In genomic region chr4:15920723-15921591, GRCh38 we compare ENCODE assay signal across 11 cellular contexts. TPM values are rescaled to one million over a fixed set of nuclear protein-coding genes. Genes with fewer than 3 reads are reported as not detected.
DNase-seq lines count a peak whose midpoint lies in the region; ATAC-seq and TF ChIP-seq lines count a peak whose summit lies in the region.
"Had no signal": no experiment of that assay in that cellular context is flagged by ENCODE, and none has a peak within 500 bp of the region (broad histone marks: within the 10 kb centered on the region; RNA-seq: fewer than 3 reads in every experiment).

No MANE protein-coding gene starts in this region.

- H3K4me1 ChIP-seq in left lung, result no peaks in the 10 kb centered on the region
- H3K4me1 ChIP-seq in mesendoderm (ENCODE audit: control insufficient read depth, low read depth, low read length), result no peaks in the 10 kb centered on the region
- H3K4me1 ChIP-seq: heart left ventricle had no signal

- no peak overlapping the region for H2BK15ac ChIP-seq in mesendoderm (replicated peaks; ENCODE audit: low read depth)

- H3K18ac ChIP-seq in mesendoderm (ENCODE audit: low read length), result no peak overlapping the region

- H2BK120ac ChIP-seq in mesendoderm (ENCODE audit: low read depth, low read length), result no peak overlapping the region

- peak; percentile 88 for DNase-seq in AG08395 (ENCODE audit: low spot score)
- DNase-seq in HS-5 (ENCODE audit: low read depth), result peak; percentile 92
- DNase-seq in astrocyte of the spinal cord (ENCODE audit: low read depth, low spot score), result peak; percentile 97
- peak; percentile 70 to 84 for DNase-seq in left lung
- no peak for DNase-seq in mesendoderm
- DNase-seq: activated B cell treated with CpG ODN at 0.5 μM for 24 hours had no signal

- intact Hi-C loops in left lung (cut with DNase I), result no loop called here

- H3K79me2 ChIP-seq in mesendoderm (ENCODE audit: control insufficient read depth, insufficient read depth, low read length), result no peaks in the 10 kb centered on the region

- no peaks in the 10 kb centered on the region for H3K79me1 ChIP-seq in mesendoderm (ENCODE audit: low read length)

- H4K8ac ChIP-seq in mesendoderm (ENCODE audit: low read depth, low read length), result no peak overlapping the region

- H3K27ac ChIP-seq in left lung, result peak overlapping the region in 1 of 2 donors; percentile 50
- H3K27ac ChIP-seq in mesendoderm (ENCODE audit: low read depth, low read length), result no peak overlapping the region
- H3K27ac ChIP-seq: heart left ventricle, HL-60 had no signal

- H3K23ac ChIP-seq in mesendoderm (ENCODE audit: low read length), result no peak overlapping the region

- TF ChIP-seq CTCF in astrocyte of the spinal cord (IDR thresholded peaks at IDR 0.05; ENCODE audit: low read depth, low read length), result no peak
- TF ChIP-seq CTCF in left lung (IDR thresholded peaks at IDR 0.05), result no peak

- no peak overlapping the region for H4K5ac ChIP-seq in mesendoderm (ENCODE audit: low read length)

- H2BK5ac ChIP-seq in mesendoderm (ENCODE audit: low read length), result no peak overlapping the region

- H3K36me3 ChIP-seq in left lung, result no peaks in the 10 kb centered on the region
- H3K36me3 ChIP-seq in mesendoderm (ENCODE audit: control insufficient read depth, insufficient read depth, low read length), result no peaks in the 10 kb centered on the region
- H3K36me3 ChIP-seq: heart left ventricle had no signal

- no peak overlapping the region for H2AK5ac ChIP-seq in mesendoderm (ENCODE audit: low read length)

- no peak overlapping the region for H3K4ac ChIP-seq in mesendoderm (ENCODE audit: low read depth, low read length)

- no peak overlapping the region for H3K9ac ChIP-seq in mesendoderm (ENCODE audit: low read length)

- H3K9me3 ChIP-seq in left lung, result no peaks in the 10 kb centered on the region
- H3K9me3 ChIP-seq: heart left ventricle had no signal

- H3K27me3 ChIP-seq in left lung, result peaks cover 0 to 5% of the 10 kb centered on the region in 2 donors
- H3K27me3 ChIP-seq in mesendoderm (ENCODE audit: insufficient read depth, low read length, poor library complexity), result no peaks in the 10 kb centered on the region

- H3K56ac ChIP-seq in mesendoderm (ENCODE audit: low read length), result no peak overlapping the region

- H3K4me3 ChIP-seq in astrocyte of the spinal cord (ENCODE audit: low read depth, low read length), result no peak overlapping the region
- H3K4me3 ChIP-seq in left lung, result no peak overlapping the region
- no peak overlapping the region for H3K4me3 ChIP-seq in mesendoderm (ENCODE audit: low read length)
- H3K4me3 ChIP-seq: heart left ventricle had no signal

- no peak overlapping the region for H3K4me2 ChIP-seq in mesendoderm (ENCODE audit: low read length)

- in situ Hi-C loops in astrocyte of the spinal cord (cut with HindIII; ENCODE audit: low sequenced_read_pairs), result no loop called here

- ATAC-seq in left lung (peak; percentile 80), GM18511 (IDR thresholded peaks at IDR 0.05; ENCODE audit: unreplicated experiment) (no peak), GM21529 (IDR thresholded peaks at IDR 0.05; ENCODE audit: unreplicated experiment) (no peak), HG03439 (IDR thresholded peaks at IDR 0.05; ENCODE audit: unreplicated experiment) (no peak)

- no CpG with 5 or more reads among the region's 4 CpGs for WGBS in mesendoderm (ENCODE audit: extremely low coverage, insufficient coverage, low lambda C conversion rate)

RNA-seq across cellular contexts. Expression of gene FGFBP1, which starts 17.6 kb away (rescaled TPM):
- 10 to 100 TPM in 1 of 2 donors, under 1 TPM in 1; 0.67 to 52.1 TPM for total RNA-seq in left lung
- polyA plus RNA-seq in mesendoderm (2013, experiment 1 of 2), result 2.3 TPM
- 2.9 TPM for polyA plus RNA-seq in mesendoderm (2013, experiment 2 of 2)
- total RNA-seq: activated B cell treated with CpG ODN at 0.5 μM for 24 hours had no signal
- polyA plus RNA-seq: heart left ventricle had no signal

RNA-seq across cellular contexts. Expression of gene FGFBP2, which starts 42.0 kb away (rescaled TPM):
- total RNA-seq in left lung, result 1 to 10 TPM; 2.9 TPM
- polyA plus RNA-seq in mesendoderm (2013, experiment 1 of 2), result 0.34 TPM
- 0.39 TPM for polyA plus RNA-seq in mesendoderm (2013, experiment 2 of 2)
